ENCODE assay signal across 10 cellular contexts in genomic region chr15:89116404-89116803, GRCh38. TPM values are rescaled to one million over a fixed set of nuclear protein-coding genes. Genes with fewer than 3 reads are reported as not detected.
DNase-seq lines count a peak whose midpoint lies in the region; ATAC-seq and TF ChIP-seq lines count a peak whose summit lies in the region.
"Had no signal": no experiment of that assay in that cellular context is flagged by ENCODE, and none has a peak within 500 bp of the region (broad histone marks: within the 10 kb centered on the region; RNA-seq: fewer than 3 reads in every experiment).

No MANE protein-coding gene starts in this region.

- H3K9me2 ChIP-seq in hepatocyte (replicated peaks; ENCODE audit: insufficient read depth) = no peaks in the 10 kb centered on the region

- peak; percentile 18 for ATAC-seq in thoracic aorta (ENCODE audit: insufficient number of reproducible peaks, low FRiP score, low read depth)
- ATAC-seq in HG03571 (IDR thresholded peaks at IDR 0.05; ENCODE audit: unreplicated experiment) = no peak
- ATAC-seq: activated CD4-positive, CD25-positive, alpha-beta regulatory T cell treated with anti-CD3 and anti-CD28 coated beads, Interleukin-2, amount 50 U/mL, for 24 hours had no signal

- no peaks in the 10 kb centered on the region for H3K9me3 ChIP-seq in hepatocyte (ENCODE audit: low read depth)
- H3K9me3 ChIP-seq in thoracic aorta = no peaks in the 10 kb centered on the region

- H3K36me3 ChIP-seq in hepatocyte (replicated peaks; ENCODE audit: insufficient read depth, low read depth) (no peaks in the 10 kb centered on the region), thoracic aorta (peaks cover 18% of the 10 kb centered on the region)

- H3K4me3 ChIP-seq in hepatocyte = no peak overlapping the region
- no peak overlapping the region for H3K4me3 ChIP-seq in thoracic aorta

- no peak overlapping the region for H3K4me2 ChIP-seq in hepatocyte

- H3K27ac ChIP-seq in VCaP = peak overlapping the region; percentile 97
- H3K27ac ChIP-seq in hepatocyte = peak overlapping the region; percentile 95
- peak overlapping the region; percentile 91 to 95 for H3K27ac ChIP-seq in thoracic aorta

- H3K4me1 ChIP-seq in hepatocyte (ENCODE audit: insufficient read depth) (peaks cover 74% of the 10 kb centered on the region), thoracic aorta (ENCODE audit: control insufficient read depth in 1 of 2, low read depth in 2 of 2) (peaks cover 72 to 100% of the 10 kb centered on the region in 2 donors)

- H2AFZ ChIP-seq in hepatocyte = no peak overlapping the region

- peaks cover 15% of the 10 kb centered on the region for H3K79me2 ChIP-seq in hepatocyte

- no peaks in the 10 kb centered on the region for H4K20me1 ChIP-seq in hepatocyte (ENCODE audit: insufficient read depth, poor library complexity, severe bottlenecking)

- whole genome bisulfite sequencing in hepatocyte (ENCODE audit: low lambda C conversion rate, missing lambda C conversion rate) = 81% methylated on average over 7 of the region's 7 CpGs

- no peaks in the 10 kb centered on the region for H3K27me3 ChIP-seq in hepatocyte
- no peaks in the 10 kb centered on the region for H3K27me3 ChIP-seq in thoracic aorta (replicated peaks; ENCODE audit: insufficient read depth)

- TF ChIP-seq CTCF in VCaP (conservative IDR thresholded peaks at IDR 0.05) (no peak), hepatocyte (IDR thresholded peaks at IDR 0.05; ENCODE audit: poor library complexity) (no peak), thoracic aorta (IDR thresholded peaks at IDR 0.05) (no peak)

- DNase-seq in NCI-H1105 treated with DMSO at 0.1 percent for 48 hours (lab: John Stamatoyannopoulos, UW) (peak; percentile 41), hepatocyte (ENCODE audit: low spot score) (no peak), thoracic aorta (ENCODE audit: low spot score) (no peak), kidney tubule cell (ENCODE audit: low spot score) (no peak), NCI-H524 treated with DMSO at 0.1 percent for 48 hours (lab: John Stamatoyannopoulos, UW) (no peak), H4 (ENCODE audit: low spot score) (no peak)
- DNase-seq: naive B cell had no signal

RNA-seq across cellular contexts. Expression of gene ABHD2, which starts 28.1 kb away (rescaled TPM):
- 51.1 and 59.7 TPM in 2 replicates for total RNA-seq in hepatocyte
- polyA plus RNA-seq in hepatocyte = 11.7 and 12.1 TPM in 2 replicates
- 100 to 1,000 TPM; 177 to 283 TPM for total RNA-seq in thoracic aorta
- 15.2 and 19.0 TPM in 2 replicates for total RNA-seq in H4 (2014; rRNA removed; shearing (Covaris generic))
